9 cellular contexts compared by ENCODE assay signal in genomic region chr7:34748244-34749039, GRCh38.
DNase-seq lines count a peak whose midpoint lies in the region; ATAC-seq and TF ChIP-seq lines count a peak whose summit lies in the region.
"Had no signal": no experiment of that assay in that cellular context is flagged by ENCODE, and none has a peak within 500 bp of the region (broad histone marks: within the 10 kb centered on the region; RNA-seq: fewer than 3 reads in every experiment).

No MANE protein-coding gene starts in this region.

- H3K4me3 ChIP-seq in endocrine pancreas (ENCODE audit: control insufficient read depth, insufficient read depth, low read length), result peak overlapping the region; percentile 30
- H3K4me3 ChIP-seq in ovary, result no peak overlapping the region

- no peak for TF ChIP-seq CTCF in ovary (IDR thresholded peaks at IDR 0.05)
- no peak for TF ChIP-seq CTCF in omental fat pad (IDR thresholded peaks at IDR 0.05)

- H3K27ac ChIP-seq in ovary, result no peak overlapping the region
- H3K27ac ChIP-seq: HL-60 had no signal

- H3K4me1 ChIP-seq in endocrine pancreas (ENCODE audit: control insufficient read depth, insufficient read depth, low read length), result peaks cover 13% of the 10 kb centered on the region
- H3K4me1 ChIP-seq in ovary (ENCODE audit: insufficient read depth), result no peaks in the 10 kb centered on the region

- intact Hi-C loops in ovary (cut with DNase I), result no loop called here
- intact Hi-C loops in activated T-helper 2 cell treated with anti-CD3 and anti-CD28 coated beads, Interferon-gamma antibody, Interleukin-2, Interleukin-4, amounts not matched to agents 10 μg/mL and 5 μg/mL and 100 μg/mL, durations not matched to agents 14 hours and 24 hours and 36 hours (cut with micrococcal nuclease), result no loop called here

- whole genome bisulfite sequencing in ovary, 3 donors, result 20 to 41% (median 22%) methylated on average over 7 of the region's 7 CpGs

- H3K9me3 Mint-ChIP-seq in activated T-helper 2 cell treated with anti-CD3 and anti-CD28 coated beads, Interferon-gamma antibody, Interleukin-2, Interleukin-4, amounts not matched to agents 10 μg/mL and 5 μg/mL and 100 μg/mL, durations not matched to agents 14 hours and 24 hours and 36 hours, result no peaks in the 10 kb centered on the region

- no peak overlapping the region for H3K27ac Mint-ChIP-seq in activated T-helper 2 cell treated with anti-CD3 and anti-CD28 coated beads, Interferon-gamma antibody, Interleukin-2, Interleukin-4, amounts not matched to agents 10 μg/mL and 5 μg/mL and 100 μg/mL, durations not matched to agents 14 hours and 24 hours and 36 hours

- no peak overlapping the region for H3K9ac ChIP-seq in endocrine pancreas (ENCODE audit: control insufficient read depth, insufficient read depth, low read length)

- H3K4me1 Mint-ChIP-seq in activated T-helper 2 cell treated with anti-CD3 and anti-CD28 coated beads, Interferon-gamma antibody, Interleukin-2, Interleukin-4, amounts not matched to agents 10 μg/mL and 5 μg/mL and 100 μg/mL, durations not matched to agents 14 hours and 24 hours and 36 hours (ENCODE audit: low read depth), result no peaks in the 10 kb centered on the region

- TF ChIP-seq EP300 in ovary (IDR thresholded peaks at IDR 0.05), result no peak

- DNase-seq in NCI-H2171 treated with DMSO at 0.1 percent for 48 hours (lab: John Stamatoyannopoulos, UW), result peak; percentile 88
- DNase-seq in ovary, result peak; percentile 31 to 70 (median 34)
- DNase-seq in activated T-helper 2 cell treated with anti-CD3 and anti-CD28 coated beads, Interferon-gamma antibody, Interleukin-2, Interleukin-4, amounts not matched to agents 10 μg/mL and 5 μg/mL and 100 μg/mL, durations not matched to agents 14 hours and 24 hours and 36 hours (ENCODE audit: low spot score), result no peak
- DNase-seq in activated CD8-positive, alpha-beta memory T cell treated with anti-CD3 and anti-CD28 coated beads for 24 hours, result no peak
- DNase-seq in omental fat pad (ENCODE audit: low spot score), result no peak

- no peaks in the 10 kb centered on the region for H3K36me3 Mint-ChIP-seq in activated T-helper 2 cell treated with anti-CD3 and anti-CD28 coated beads, Interferon-gamma antibody, Interleukin-2, Interleukin-4, amounts not matched to agents 10 μg/mL and 5 μg/mL and 100 μg/mL, durations not matched to agents 14 hours and 24 hours and 36 hours (ENCODE audit: low read depth)

- no peaks in the 10 kb centered on the region for H3K27me3 Mint-ChIP-seq in activated T-helper 2 cell treated with anti-CD3 and anti-CD28 coated beads, Interferon-gamma antibody, Interleukin-2, Interleukin-4, amounts not matched to agents 10 μg/mL and 5 μg/mL and 100 μg/mL, durations not matched to agents 14 hours and 24 hours and 36 hours (ENCODE audit: low read depth)

- H3K27me3 ChIP-seq in endocrine pancreas (ENCODE audit: control insufficient read depth, insufficient read depth, low read length) (no peaks in the 10 kb centered on the region), ovary (no peaks in the 10 kb centered on the region)

- no peaks in the 10 kb centered on the region for H3K9me3 ChIP-seq in endocrine pancreas (ENCODE audit: control insufficient read depth, low read length)
- H3K9me3 ChIP-seq in ovary, result no peaks in the 10 kb centered on the region

- H3K36me3 ChIP-seq in endocrine pancreas (ENCODE audit: control insufficient read depth, insufficient read depth, low read length), result no peaks in the 10 kb centered on the region
- H3K36me3 ChIP-seq in ovary, result no peaks in the 10 kb centered on the region

- H3K4me3 Mint-ChIP-seq in activated T-helper 2 cell treated with anti-CD3 and anti-CD28 coated beads, Interferon-gamma antibody, Interleukin-2, Interleukin-4, amounts not matched to agents 10 μg/mL and 5 μg/mL and 100 μg/mL, durations not matched to agents 14 hours and 24 hours and 36 hours (ENCODE audit: low read depth), result no peak overlapping the region

- TF ChIP-seq POLR2A in ovary (IDR thresholded peaks at IDR 0.05), result no peak

- ATAC-seq in GM18909 (IDR thresholded peaks at IDR 0.05; ENCODE audit: poor library complexity, unreplicated experiment), result peak; percentile 37
- no peak for ATAC-seq in HG03565 (IDR thresholded peaks at IDR 0.05; ENCODE audit: unreplicated experiment)
- ATAC-seq in omental fat pad (ENCODE audit: low FRiP score), result no peak

Comparison
In these comparisons a context has a peak if more than half of its experiments do, and no peak if none do; other contexts are left out.
1. DNase-seq: peak in NCI-H2171 treated with DMSO at 0.1 percent for 48 hours (single experiment) and ovary (5 of 5); none in activated T-helper 2 cell treated with anti-CD3 and anti-CD28 coated beads, Interferon-gamma antibody, Interleukin-2, Interleukin-4, amounts not matched to agents 10 μg/mL and 5 μg/mL and 100 μg/mL, durations not matched to agents 14 hours and 24 hours and 36 hours (single experiment), activated CD8-positive, alpha-beta memory T cell treated with anti-CD3 and anti-CD28 coated beads for 24 hours (single experiment) and omental fat pad (single experiment).